In genomic region chr11:9208726-9209501, GRCh38 we compare ENCODE assay signal across 12 cellular contexts. TPM values are rescaled to one million over a fixed set of nuclear protein-coding genes. Genes with fewer than 3 reads are reported as not detected.
DNase-seq lines count a peak whose midpoint lies in the region; ATAC-seq, FAIRE-seq and TF ChIP-seq lines count a peak whose summit lies in the region.
"Had no signal": no experiment of that assay in that cellular context is flagged by ENCODE, and none has a peak within 500 bp of the region (broad histone marks: within the 10 kb centered on the region; RNA-seq: fewer than 3 reads in every experiment).

No MANE protein-coding gene starts in this region.

- FAIRE-seq in K562 (lab: Jason Lieb, UNC): peak; percentile 63

- TF ChIP-seq CTCF in K562 (IDR thresholded peaks at IDR 0.05 in 2 of 3, conservative IDR thresholded peaks at IDR 0.05 in 1 of 3; ENCODE audit: insufficient read depth in 2 of 3, low read depth in 1 of 3, low read length in 3 of 3) (no peak), type B pancreatic cell (conservative IDR thresholded peaks at IDR 0.05) (no peak), right lobe of liver (IDR thresholded peaks at IDR 0.05) (no peak)

- H3K36me3 ChIP-seq in K562 (ENCODE audit: control insufficient read depth, insufficient read depth, low read length): peaks cover 16% of the 10 kb centered on the region; the same call in 2 of the 3 replicates
- H3K36me3 ChIP-seq in right lobe of liver: peaks cover 0 to 2% (median under 1%) of the 10 kb centered on the region in 4 donors

- H3K9me3 ChIP-seq in right cardiac atrium (ENCODE audit: control insufficient read depth, low read length) (no peaks in the 10 kb centered on the region), K562 (replicated peaks; ENCODE audit: control insufficient read depth, insufficient read depth, low read depth, low read length) (no peaks in the 10 kb centered on the region), right lobe of liver (no peaks in the 10 kb centered on the region)

- DNase-seq in right cardiac atrium (no peak), Right ventricle myocardium superior (no peak), K562 (ENCODE audit: extremely low read depth in 1 of 4, low spot score in 3 of 4) (peak in 2 of 4 experiments; percentile 20 to 42), type B pancreatic cell (ENCODE audit: extremely low spot score, unreplicated experiment) (no peak), activated gamma-delta T cell (lab: John Stamatoyannopoulos, UW) (no peak), right lobe of liver (no peak)
- no peak for DNase-seq in stimulated activated CD4-positive, alpha-beta T cell treated with anti-CD3 and anti-CD28 coated beads, Interleukin-2, amount 100 ng/mL, for 24 hours
- DNase-seq: CD8-positive, alpha-beta memory T cell; NCI-H446 treated with DMSO at 0.1 percent for 48 hours had no signal

- ATAC-seq in right cardiac atrium (no peak), Right ventricle myocardium superior (ENCODE audit: poor library complexity) (no peak), HG03460 (IDR thresholded peaks at IDR 0.05; ENCODE audit: unreplicated experiment) (peak; percentile 35), K562 (peak; percentile 80), right lobe of liver (no peak)

- H3K4me1 Mint-ChIP-seq in type B pancreatic cell (ENCODE audit: unreplicated experiment): peaks cover 34% of the 10 kb centered on the region

- H3K27ac Mint-ChIP-seq in type B pancreatic cell: peak overlapping the region; percentile 8

- H3K9ac ChIP-seq in K562 (ENCODE audit: insufficient read depth in 1 of 2, low read depth in 2 of 2, low read length in 2 of 2): peak overlapping the region in 1 of 2 experiments; percentile 35; a peak in 2 of 4 replicates

- H3K27ac ChIP-seq in right cardiac atrium (ENCODE audit: low read length) (peak overlapping the region; percentile 7), K562 (ENCODE audit: extremely low read depth, low read depth, low read length) (peak overlapping the region; percentile 12; the same call in 2 of the 3 replicates), right lobe of liver (no peak overlapping the region)
- H3K27ac ChIP-seq: coronary artery, HL-60 had no signal

- in situ Hi-C loops in K562 (cut with MboI): no loop called here

- no peak for TF ChIP-seq EP300 in K562 (IDR thresholded peaks at IDR 0.05; ENCODE audit: low read length)

- TF ChIP-seq RAD21 in K562 (CRISPR knock-in tag; conservative IDR thresholded peaks at IDR 0.05 in 1 of 2, IDR thresholded peaks at IDR 0.05 in 1 of 2): no peak

- BruUV-seq in K562 (replicated peaks; lab: Mats Ljungman, UMichigan): no TSS peak

- no peak overlapping the region for H3K4me3 Mint-ChIP-seq in type B pancreatic cell
- H3K4me3 Mint-ChIP-seq: CD8-positive, alpha-beta memory T cell had no signal

- peak overlapping the region; percentile 44 for H3K4me2 ChIP-seq in K562 (ENCODE audit: insufficient read depth, low read length)

- H3K4me1 ChIP-seq in right cardiac atrium (ENCODE audit: control insufficient read depth, insufficient read depth, low read length): peaks cover 3% of the 10 kb centered on the region
- H3K4me1 ChIP-seq in K562 (replicated peaks in 1 of 2; ENCODE audit: control insufficient read depth in 2 of 2, insufficient read depth in 2 of 2, low read length in 2 of 2): peaks cover 3 to 29% of the 10 kb centered on the region in 2 experiments; a peak in 4 of 5 replicates
- no peaks in the 10 kb centered on the region for H3K4me1 ChIP-seq in right lobe of liver

- H3K36me3 Mint-ChIP-seq in type B pancreatic cell: no peaks in the 10 kb centered on the region

- CTCF ChIA-PET in K562 (lab: Yijun Ruan, JAX; ENCODE audit: low intra/inter-chr PET ratio): no interaction called here

- H2AFZ ChIP-seq in K562 (ENCODE audit: low read depth, low read length): peak overlapping the region; percentile 3; the same call in 1 of the 2 replicates

- TF ChIP-seq POLR2A in K562 (conservative IDR thresholded peaks at IDR 0.05) (no peak), right lobe of liver (IDR thresholded peaks at IDR 0.05) (no peak)

- no peaks in the 10 kb centered on the region for H3K27me3 Mint-ChIP-seq in type B pancreatic cell
- H3K27me3 Mint-ChIP-seq: CD8-positive, alpha-beta memory T cell had no signal

- H3K27me3 ChIP-seq in right cardiac atrium (ENCODE audit: control insufficient read depth, insufficient read depth) (no peaks in the 10 kb centered on the region), K562 (ENCODE audit: control insufficient read depth in 2 of 2, insufficient read depth in 2 of 2, low read length in 2 of 2) (no peaks in the 10 kb centered on the region), right lobe of liver (no peaks in the 10 kb centered on the region)

- H3K4me3 ChIP-seq in right cardiac atrium (ENCODE audit: low read length) (no peak overlapping the region), K562 (no peak overlapping the region), right lobe of liver (no peak overlapping the region)
- H3K4me3 ChIP-seq: coronary artery had no signal

- no peaks in the 10 kb centered on the region for H3K9me1 ChIP-seq in K562 (ENCODE audit: control insufficient read depth, insufficient read depth, low read length)

- peaks cover 57% of the 10 kb centered on the region for H3K79me2 ChIP-seq in K562 (ENCODE audit: control insufficient read depth, insufficient read depth, low read length)

- H3K9me3 Mint-ChIP-seq in type B pancreatic cell: no peaks in the 10 kb centered on the region
- H3K9me3 Mint-ChIP-seq: CD8-positive, alpha-beta memory T cell had no signal

- no peaks in the 10 kb centered on the region; the same call in none of the 2 replicates for H4K20me1 ChIP-seq in K562 (replicated peaks; ENCODE audit: control insufficient read depth, insufficient read depth, low read length)

- WGBS in right cardiac atrium: 63% methylated on average over 8 of the region's 8 CpGs
- 6% methylated on average over 8 of the region's 8 CpGs for whole genome bisulfite sequencing in K562 (ENCODE audit: insufficient coverage, low coverage, missing lambda C conversion rate)
- WGBS in right lobe of liver (ENCODE audit: insufficient coverage, low coverage, low lambda C conversion rate, missing lambda C conversion rate): 60% methylated on average over 7 of the region's 8 CpGs

- intact Hi-C loops in right cardiac atrium (cut with DNase I) (no loop called here), Right ventricle myocardium superior (cut with DNase I) (no loop called here), K562 (cut with micrococcal nuclease) (loop anchor here (5.0 kb wide), 1 partner anchor 53 kb away; no protein-coding TSS in a partner anchor), right lobe of liver (cut with DNase I) (no loop called here)

- POLR2A ChIA-PET in K562 (lab: Yijun Ruan, JAX): interaction anchor here (0.6 to 1.4 kb wide), 10 partner anchors 9 to 527 kb away, joined by 3 to 5 read pairs (median 3); partner anchors contain the start of genes DENND5A, TRIM66 and ZNF143

TF ChIP-seq in K562, 482 proteins besides CTCF, POLR2A, EP300 and RAD21:
- TF ChIP-seq MEIS2 (IDR thresholded peaks at IDR 0.05; ENCODE audit: partially characterized antibody) (peak; percentile 40), CBFA2T3 (IDR thresholded peaks at IDR 0.05) (0 out of 2 replicates have a peak, but pooled peaks have one; percentile 2), ZNF217 (CRISPR knock-in tag; IDR thresholded peaks at IDR 0.05) (no peak), KDM1A (IDR thresholded peaks at IDR 0.05) (0 out of 4 replicates have a peak, but pooled peaks of 1 of the 2 experiments have one; percentile 38), MCM2 (IDR thresholded peaks at IDR 0.05; ENCODE audit: low read depth) (no peak), TEAD4 (IDR thresholded peaks at IDR 0.05; ENCODE audit: low read length) (peak; percentile 51), TEAD4 (CRISPR knock-in tag; IDR thresholded peaks at IDR 0.05; ENCODE audit: borderline replicate concordance) (no peak), TCF3 (CRISPR knock-in tag; IDR thresholded peaks at IDR 0.05) (peak; percentile 11; the same call in 1 of the 2 replicates), KAT8 (IDR thresholded peaks at IDR 0.05; ENCODE audit: low read depth) (peak; percentile 87), DACH1 (IDR thresholded peaks at IDR 0.05; ENCODE audit: partially characterized antibody) (peak; percentile 63), YY1 (IDR thresholded peaks at IDR 0.05; ENCODE audit: borderline replicate concordance in 1 of 3, control insufficient read depth in 1 of 3, extremely low read depth in 1 of 3, insufficient read depth in 3 of 3, insufficient read length in 1 of 3, insufficient replicate concordance in 2 of 3, low read depth in 1 of 3, low read length in 2 of 3) (peak in 2 of 3 experiments; percentile 44 to 90), KHSRP (IDR thresholded peaks at IDR 0.05) (no peak), ZNF76 (CRISPR knock-in tag; IDR thresholded peaks at IDR 0.05; ENCODE audit: borderline replicate concordance) (no peak)

RNA-seq across cellular contexts. Expression of gene DENND5A, which starts 56.2 kb away (rescaled TPM):
- total RNA-seq in right cardiac atrium (100 to 1,000 TPM in 1 of 4 donors, 10 to 100 TPM in 3; 84.9 to 121 (median 93.3) TPM), Right ventricle myocardium superior (96.1 TPM), K562 (2014; rRNA removed) (34.4 and 40.7 TPM in 2 replicates), K562 (2014; rRNA removed; fragmentation: Illumina TruSeq; extraction: Trizol) (58.3 and 60.4 TPM in 2 replicates), K562 (2015; rRNA removed; fragmentation: Illumina TruSeq; extraction: Trizol) (58.5 and 60.4 TPM in 2 replicates), K562 (2021) (45.2 and 46.3 TPM in 2 replicates), type B pancreatic cell (ENCODE audit: low replicate concordance) (38.7 and 76.0 TPM in 2 replicates), right lobe of liver (10 to 100 TPM; 14.4 to 38.7 (median 20.4) TPM)
- polyA plus RNA-seq in right cardiac atrium (50.6 TPM), K562 (2011; rRNA removed) (130 and 160 TPM in 2 replicates), K562 (2014; fragmentation: Illumina TruSeq; extraction: Trizol) (78.4 and 86.4 TPM in 2 replicates), K562 (2014; fragmentation: Nextera tagmentation; extraction: Ambion mirVana) (10 to 100 TPM; 11.7 to 12.3 TPM), K562 (2014; rRNA removed) (35.3 and 43.2 TPM in 2 replicates)
- total RNA-seq in K562 (2011; cell fraction: chromatin; rRNA removed; ENCODE audit: low replicate concordance): 370 and 438 TPM in 2 replicates
- total RNA-seq in K562 (2011; cell fraction: nucleolus; rRNA removed): 176 and 183 TPM in 2 replicates
- 234 and 247 TPM in 2 replicates for total RNA-seq in K562 (2011; cell fraction: nucleoplasm; rRNA removed)
- 161 and 174 TPM in 2 replicates for polyA plus RNA-seq in K562 (2011; cell fraction: cytosol; rRNA removed)
- 234 and 274 TPM in 2 replicates for polyA plus RNA-seq in K562 (2011; cell fraction: nucleus; rRNA removed)
- polyA plus RNA-seq in K562 (2012): 37.7 and 80.9 TPM in 2 replicates
- 285 and 322 TPM in 2 replicates for polyA minus RNA-seq in K562 (2011; rRNA and poly(A)+ RNA removed)
- polyA minus RNA-seq in K562 (2011; cell fraction: cytosol; rRNA and poly(A)+ RNA removed): 90.1 and 96.1 TPM in 2 replicates
- 122 and 241 TPM in 2 replicates for polyA minus RNA-seq in K562 (2011; cell fraction: nucleus; rRNA and poly(A)+ RNA removed)

Comparison
In these comparisons a context has a peak if more than half of its experiments do, and no peak if none do; other contexts are left out.
1. ATAC-seq: peak in HG03460 (single experiment) and K562 (single experiment); none in right cardiac atrium (0 of 2), Right ventricle myocardium superior (single experiment) and right lobe of liver (0 of 4).
2. H3K27ac ChIP-seq: peak in right cardiac atrium (single experiment) and K562 (single experiment); none in right lobe of liver (0 of 3).